ENCODE assay signal across 28 cellular contexts in the genomic region with DNA sequence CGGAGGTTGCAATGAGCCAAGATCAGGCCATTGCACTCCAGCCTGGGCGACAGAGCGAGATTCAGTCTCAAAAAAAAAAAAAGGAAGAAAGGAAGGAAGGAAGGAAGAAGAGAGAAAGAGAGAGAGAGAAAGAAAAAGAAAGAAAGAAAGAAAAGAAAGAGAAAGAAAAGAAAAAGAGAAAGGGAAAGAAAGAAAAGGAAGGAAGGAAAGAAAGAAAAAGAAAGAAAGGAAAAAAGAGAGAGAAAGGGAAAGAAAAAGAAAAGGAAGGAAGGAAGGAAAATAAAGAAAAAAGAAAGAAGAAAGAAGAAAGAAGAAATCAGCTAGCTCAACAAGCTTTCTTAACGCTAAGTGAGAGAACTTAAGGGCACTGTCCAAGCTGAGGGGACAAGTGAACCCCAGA. TPM values are rescaled to one million over a fixed set of nuclear protein-coding genes. Genes with fewer than 3 reads are reported as not detected.
DNase-seq lines count a peak whose midpoint lies in the region; ATAC-seq, FAIRE-seq and TF ChIP-seq lines count a peak whose summit lies in the region.
"Had no signal": no experiment of that assay in that cellular context is flagged by ENCODE, and none has a peak within 500 bp of the region (broad histone marks: within the 10 kb centered on the region; RNA-seq: fewer than 3 reads in every experiment).

No MANE protein-coding gene starts in this region.

- peaks cover 5 to 51% of the 10 kb centered on the region in 2 experiments; a peak in 4 of 5 replicates for H3K27me3 ChIP-seq in HepG2 (ENCODE audit: control insufficient read depth in 1 of 2, insufficient read depth in 2 of 2, low read length in 2 of 2)
- no peaks in the 10 kb centered on the region for H3K27me3 ChIP-seq in right lobe of liver
- peaks cover 0 to 22% (median 12%) of the 10 kb centered on the region in 3 experiments for H3K27me3 ChIP-seq in neuronal stem cell (ENCODE audit: control insufficient read depth in 3 of 3, insufficient read depth in 3 of 3, low read depth in 1 of 3, low read length in 3 of 3)
- H3K27me3 ChIP-seq: BLaER1 treated with 17β-estradiol and CSF1 and Interleukin-3, amounts not matched to agents 10 nM and 100 nM had no signal

- no peaks in the 10 kb centered on the region for H3K9me3 ChIP-seq in HepG2 (ENCODE audit: low read length)
- H3K9me3 ChIP-seq in right lobe of liver, result no peaks in the 10 kb centered on the region
- peaks cover 0 to 3% of the 10 kb centered on the region in 2 donors for H3K9me3 ChIP-seq in neuronal stem cell (replicated peaks in 1 of 2; ENCODE audit: control insufficient read depth in 2 of 2, insufficient read depth in 1 of 2, low read depth in 1 of 2, low read length in 2 of 2)
- H3K9me3 ChIP-seq: BE2C; BLaER1 treated with 17β-estradiol and CSF1 and Interleukin-3, amounts not matched to agents 10 nM and 100 nM had no signal

- peaks cover 12% of the 10 kb centered on the region for H3K27me3 Mint-ChIP-seq in T-helper 1 cell treated with Interleukin-12 subunit alpha and Interleukin-12 subunit beta and Interleukin-4 antibody, amounts not matched to agents 30 μg/mL and 1 μg/mL, for 36 hours (ENCODE audit: low read depth)
- H3K27me3 Mint-ChIP-seq in WTC11 (ENCODE audit: low read depth), result peaks cover 18% of the 10 kb centered on the region

- no peaks in the 10 kb centered on the region for H3K79me1 ChIP-seq in neuronal stem cell (ENCODE audit: low read depth, low read length)

- H3K79me2 ChIP-seq in HepG2 (ENCODE audit: insufficient read depth, low read length), result no peaks in the 10 kb centered on the region

- no peaks in the 10 kb centered on the region for H3K9me3 Mint-ChIP-seq in T-helper 1 cell treated with Interleukin-12 subunit alpha and Interleukin-12 subunit beta and Interleukin-4 antibody, amounts not matched to agents 30 μg/mL and 1 μg/mL, for 36 hours
- no peaks in the 10 kb centered on the region for H3K9me3 Mint-ChIP-seq in WTC11
- H3K9me3 Mint-ChIP-seq: CD4-positive, alpha-beta T cell; GM23338; HFFc6 had no signal

- H3K9ac ChIP-seq in HepG2 (ENCODE audit: insufficient read depth, low read depth, low read length), result no peak overlapping the region
- H3K9ac ChIP-seq in neuronal stem cell (ENCODE audit: low read depth, low read length, poor library complexity), result no peak overlapping the region
- H3K9ac ChIP-seq: BLaER1 treated with 17β-estradiol and CSF1 and Interleukin-3, amounts not matched to agents 10 nM and 100 nM had no signal

- DNase-seq in T-helper 1 cell, result no peak
- no peak for DNase-seq in HepG2 (ENCODE audit: low spot score)
- no peak for DNase-seq in right lobe of liver
- no peak for DNase-seq in WTC11 (ENCODE audit: low spot score)
- no peak for DNase-seq in neuronal stem cell (ENCODE audit: low spot score)
- no peak for DNase-seq in NCI-H1105 (lab: John Stamatoyannopoulos, UW)
- DNase-seq: BE2C; CD4-positive, alpha-beta T cell; CD8-positive, alpha-beta memory T cell; DMS 273 treated with DMSO at 0.1 percent for 48 hours; DMS79; EL; GDM1; H9; HFFc6 had no signal

- TF ChIP-seq POLR2A in HepG2 (IDR thresholded peaks at IDR 0.05; ENCODE audit: insufficient read depth in 1 of 2, low read depth in 2 of 2, low read length in 2 of 2), result no peak
- TF ChIP-seq POLR2A in right lobe of liver (IDR thresholded peaks at IDR 0.05), result no peak

- no peak overlapping the region for H3K18ac ChIP-seq in neuronal stem cell (ENCODE audit: low read length)

- CTCF ChIA-PET in HepG2 (lab: Yijun Ruan, JAX; ENCODE audit: low intra/inter-chr PET ratio, low total read pairs) (interaction anchor here (1.7 kb wide), 1 partner anchor 121 kb away, joined by 3 read pairs; no protein-coding TSS in a partner anchor), WTC11 (lab: Charles Lee) (interaction anchor here (0.6 to 2.9 kb wide), 6 partner anchors 9 to 455 kb away, joined by 3 to 8 read pairs (median 4); partner anchors contain the start of gene RBPJL)

- H3K4ac ChIP-seq in neuronal stem cell (ENCODE audit: low read length), result no peak overlapping the region

- POLR2A ChIA-PET in HepG2 (lab: Yijun Ruan, JAX) (no interaction called here), WTC11 (lab: Charles Lee) (no interaction called here)

- no TSS peak for BruUV-seq in HepG2 (replicated peaks; lab: Mats Ljungman, UMichigan)

- ATAC-seq in HepG2, result no peak
- no peak for ATAC-seq in right lobe of liver
- ATAC-seq in WTC11, result no peak
- ATAC-seq in GM21619 (IDR thresholded peaks at IDR 0.05; ENCODE audit: unreplicated experiment), result no peak
- ATAC-seq: GM12878, GM23338, HCT116 had no signal

- H3K23ac ChIP-seq in neuronal stem cell (ENCODE audit: low read depth, low read length, poor library complexity), result peak overlapping the region; percentile 65

- intact Hi-C loops in HepG2 (cut with micrococcal nuclease; ENCODE audit: unreplicated experiment), result no loop called here
- intact Hi-C loops in right lobe of liver (cut with DNase I), result loop anchor here (5.0 to 10.0 kb wide), 3 partner anchors 122 to 459 kb away; no protein-coding TSS in a partner anchor

- in situ Hi-C loops in HepG2 (cut with HindIII; ENCODE audit: extremely low pct_ligation_motif_present, low pct_unique_long_range_greater_than_20kb), result loop anchor here (5.0 kb wide), 1 partner anchor 457 kb away; no protein-coding TSS in a partner anchor

- H2AFZ ChIP-seq in HepG2 (ENCODE audit: low read length) (no peak overlapping the region), neuronal stem cell (ENCODE audit: low read length) (no peak overlapping the region)
- H2AFZ ChIP-seq: GM23338 had no signal

- H3K36me3 ChIP-seq in HepG2 (replicated peaks in 1 of 2; ENCODE audit: control insufficient read depth in 1 of 2, insufficient read depth in 2 of 2, low read length in 2 of 2) (no peaks in the 10 kb centered on the region), right lobe of liver (no peaks in the 10 kb centered on the region), neuronal stem cell (replicated peaks in 1 of 2; ENCODE audit: control insufficient read depth in 2 of 2, insufficient read depth in 2 of 2, low read length in 2 of 2) (no peaks in the 10 kb centered on the region)
- H3K36me3 ChIP-seq: BE2C; BLaER1 treated with 17β-estradiol and CSF1 and Interleukin-3, amounts not matched to agents 10 nM and 100 nM had no signal

- H3K14ac ChIP-seq in neuronal stem cell (ENCODE audit: low read length), result no peak overlapping the region

- FAIRE-seq in HepG2 (lab: Jason Lieb, UNC), result no peak
- FAIRE-seq: A204.1, D721Med, GM12878, GM19239 had no signal

- WGBS in HepG2 (ENCODE audit: low lambda C conversion rate), result 56% methylated on average over 4 of the region's 4 CpGs
- WGBS in right lobe of liver (ENCODE audit: insufficient coverage, low coverage, low lambda C conversion rate, missing lambda C conversion rate), result 92% methylated on average over 3 of the region's 4 CpGs
- WGBS in neuronal stem cell (ENCODE audit: extremely low coverage in 2 of 2, insufficient read length in 2 of 2, insufficient replicate concordance in 1 of 2), 2 donors, result no CpG with 5 or more reads among the region's 4 CpGs

- H4K20me1 ChIP-seq in HepG2 (ENCODE audit: insufficient read depth, low read length), result no peaks in the 10 kb centered on the region
- H4K20me1 ChIP-seq: BLaER1 treated with 17β-estradiol and CSF1 and Interleukin-3, amounts not matched to agents 10 nM and 100 nM had no signal

- H2BK5ac ChIP-seq in neuronal stem cell (ENCODE audit: low read length), result no peak overlapping the region

- no peak overlapping the region for H4K8ac ChIP-seq in neuronal stem cell (ENCODE audit: low read depth, low read length)

- H3K4me3 ChIP-seq in HepG2 (replicated peaks in 1 of 3; ENCODE audit: insufficient read depth in 1 of 3, low read depth in 2 of 3, low read length in 3 of 3) (no peak overlapping the region), right lobe of liver (no peak overlapping the region), neuronal stem cell (ENCODE audit: low read length in 2 of 2) (no peak overlapping the region)
- H3K4me3 ChIP-seq: BLaER1 treated with 17β-estradiol and CSF1 and Interleukin-3, amounts not matched to agents 10 nM and 100 nM; GM12878; GM23338 had no signal

- TF ChIP-seq EP300 in HepG2 (IDR thresholded peaks at IDR 0.05; ENCODE audit: low read depth in 2 of 2, low read length in 2 of 2) (no peak), HepG2 (CRISPR knock-in tag; IDR thresholded peaks at IDR 0.05; ENCODE audit: borderline replicate concordance) (no peak)

- no peak overlapping the region for H2BK15ac ChIP-seq in neuronal stem cell (ENCODE audit: low read length)

- no peak overlapping the region for H2AK5ac ChIP-seq in neuronal stem cell (ENCODE audit: low read depth, low read length)

- H2BK120ac ChIP-seq in neuronal stem cell (ENCODE audit: low read depth, low read length), result no peak overlapping the region

- no peak for TF ChIP-seq RAD21 in HepG2 (CRISPR knock-in tag; IDR thresholded peaks at IDR 0.05)

- peaks cover 45% of the 10 kb centered on the region for H3K4me1 Mint-ChIP-seq in T-helper 1 cell treated with Interleukin-12 subunit alpha and Interleukin-12 subunit beta and Interleukin-4 antibody, amounts not matched to agents 30 μg/mL and 1 μg/mL, for 36 hours (ENCODE audit: low read depth)
- H3K4me1 Mint-ChIP-seq in WTC11, result peaks cover 8% of the 10 kb centered on the region

- H3K27ac ChIP-seq in HepG2 (ENCODE audit: extremely low read length, insufficient read depth, low read length) (no peak overlapping the region), right lobe of liver (no peak overlapping the region), neuronal stem cell (replicated peaks; ENCODE audit: low read length) (no peak overlapping the region)
- H3K27ac ChIP-seq: 22Rv1; BLaER1 treated with 17β-estradiol and CSF1 and Interleukin-3, amounts not matched to agents 10 nM and 100 nM had no signal

- TF ChIP-seq CTCF in HepG2 (CRISPR knock-in tag; IDR thresholded peaks at IDR 0.05) (no peak), right lobe of liver (IDR thresholded peaks at IDR 0.05) (no peak), WTC11 (IDR thresholded peaks at IDR 0.05) (no peak)

- no peak overlapping the region for H2BK12ac ChIP-seq in neuronal stem cell (ENCODE audit: low read length)

- peak overlapping the region; percentile 67 for H3K27ac Mint-ChIP-seq in T-helper 1 cell treated with Interleukin-12 subunit alpha and Interleukin-12 subunit beta and Interleukin-4 antibody, amounts not matched to agents 30 μg/mL and 1 μg/mL, for 36 hours
- no peak overlapping the region for H3K27ac Mint-ChIP-seq in WTC11
- H3K27ac Mint-ChIP-seq: CD14-positive monocyte; CD4-positive, alpha-beta T cell; CD8-positive, alpha-beta memory T cell; GM23338; H9; HFFc6 had no signal

- peaks cover 7% of the 10 kb centered on the region for H3K36me3 Mint-ChIP-seq in T-helper 1 cell treated with Interleukin-12 subunit alpha and Interleukin-12 subunit beta and Interleukin-4 antibody, amounts not matched to agents 30 μg/mL and 1 μg/mL, for 36 hours (ENCODE audit: low read depth)
- no peaks in the 10 kb centered on the region for H3K36me3 Mint-ChIP-seq in WTC11
- H3K36me3 Mint-ChIP-seq: CD14-positive monocyte; CD8-positive, alpha-beta memory T cell had no signal

- H3K4me1 ChIP-seq in HepG2 (ENCODE audit: insufficient read depth, low read length) (peaks cover 7% of the 10 kb centered on the region), right lobe of liver (peaks cover 0 to 3% (median 0%) of the 10 kb centered on the region in 4 donors), neuronal stem cell (ENCODE audit: control insufficient read depth in 2 of 2, insufficient read depth in 1 of 2, low read depth in 1 of 2, low read length in 2 of 2) (peaks cover 0 to 5% of the 10 kb centered on the region in 2 donors)
- H3K4me1 ChIP-seq: BE2C had no signal

- H3K4me2 ChIP-seq in HepG2 (ENCODE audit: low read depth, low read length) (no peak overlapping the region), neuronal stem cell (ENCODE audit: insufficient read depth, low read length, poor library complexity, severe bottlenecking) (no peak overlapping the region)
- H3K4me2 ChIP-seq: BLaER1 treated with 17β-estradiol and CSF1 and Interleukin-3, amounts not matched to agents 10 nM and 100 nM; GM23338 had no signal

- H3K4me3 Mint-ChIP-seq in T-helper 1 cell treated with Interleukin-12 subunit alpha and Interleukin-12 subunit beta and Interleukin-4 antibody, amounts not matched to agents 30 μg/mL and 1 μg/mL, for 36 hours, result peak overlapping the region; percentile 70
- no peak overlapping the region for H3K4me3 Mint-ChIP-seq in WTC11
- H3K4me3 Mint-ChIP-seq: CD4-positive, alpha-beta T cell; CD8-positive, alpha-beta memory T cell; GM23338; H9; HFFc6 had no signal

- H4K91ac ChIP-seq in neuronal stem cell (ENCODE audit: low read depth, low read length, poor library complexity), result no peak overlapping the region

RNA-seq across cellular contexts. Expression of gene MATN4, which starts 7.6 kb away (rescaled TPM):
- not detected in 2 replicates for total RNA-seq in HepG2 (2016; rRNA removed; fragmentation: Illumina TruSeq; extraction: Trizol)
- not detected in 2 replicates for total RNA-seq in HepG2 (2016; cell fraction: cytosol; rRNA removed; fragmentation: Illumina TruSeq; extraction: Trizol; ENCODE audit: low read depth)
- total RNA-seq in HepG2 (2016; cell fraction: insoluble cytoplasmic fraction; rRNA removed; fragmentation: Illumina TruSeq; extraction: Trizol), result not detected in 2 replicates
- not detected in 2 replicates for total RNA-seq in HepG2 (2016; cell fraction: membrane; rRNA removed; fragmentation: Illumina TruSeq; extraction: Trizol)
- total RNA-seq in HepG2 (2016; cell fraction: nucleus; rRNA removed; fragmentation: Illumina TruSeq; extraction: Trizol), result not detected in 2 replicates
- 0.04 TPM in 1 of 2 replicates, not detected in the other for polyA plus RNA-seq in HepG2 (2011; rRNA removed)
- polyA plus RNA-seq in HepG2 (2011; cell fraction: cytosol; rRNA removed), result not detected in 2 replicates
- 0.11 TPM in 1 of 2 replicates, not detected in the other for polyA plus RNA-seq in HepG2 (2011; cell fraction: nucleus; rRNA removed)
- polyA plus RNA-seq in HepG2 (2012), result not detected in 2 replicates
- polyA plus RNA-seq in HepG2 (2016; cell fraction: cytosol; fragmentation: Illumina TruSeq; extraction: Trizol; ENCODE audit: low read depth), result not detected in 2 replicates
- not detected in 2 replicates for polyA plus RNA-seq in HepG2 (2016; cell fraction: insoluble cytoplasmic fraction; fragmentation: Illumina TruSeq; extraction: Trizol; ENCODE audit: low read depth)
- not detected in 2 replicates for polyA plus RNA-seq in HepG2 (2016; cell fraction: membrane; fragmentation: Illumina TruSeq; extraction: Trizol; ENCODE audit: low read depth)
- polyA plus RNA-seq in HepG2 (2016; cell fraction: nucleus; fragmentation: Illumina TruSeq; extraction: Trizol; ENCODE audit: insufficient read depth, low read depth), result not detected in 2 replicates
- not detected in 2 replicates for polyA minus RNA-seq in HepG2 (2011; rRNA and poly(A)+ RNA removed; ENCODE audit: low replicate concordance)
- not detected in 2 replicates for polyA minus RNA-seq in HepG2 (2011; cell fraction: cytosol; rRNA and poly(A)+ RNA removed)
- not detected in 2 replicates for polyA minus RNA-seq in HepG2 (2011; cell fraction: nucleus; rRNA and poly(A)+ RNA removed)
- total RNA-seq in right lobe of liver, result not detected
- total RNA-seq in WTC11 (2021), result 1.9 to 2.5 TPM (median 2.2 TPM) in 3 replicates
- 0.11 TPM for polyA plus RNA-seq in neuronal stem cell (2013, experiment 1 of 2)
- 0.18 TPM for polyA plus RNA-seq in neuronal stem cell (2013, experiment 2 of 2)
- total RNA-seq: CD4-positive, alpha-beta T cell; GM12878; H4; HFFc6 had no signal
- polyA plus RNA-seq: AG04450; CD14-positive monocyte; CD8-positive, alpha-beta memory T cell had no signal

RNA-seq across cellular contexts. Expression of gene RBPJL, which starts 9.0 kb away (rescaled TPM):
- total RNA-seq in HepG2 (2016; rRNA removed; fragmentation: Illumina TruSeq; extraction: Trizol) (not detected in 2 replicates), right lobe of liver (not detected), WTC11 (2021) (0.78 to 0.85 TPM (median 0.80 TPM) in 3 replicates)
- not detected in 2 replicates for total RNA-seq in HepG2 (2016; cell fraction: cytosol; rRNA removed; fragmentation: Illumina TruSeq; extraction: Trizol; ENCODE audit: low read depth)
- not detected in 2 replicates for total RNA-seq in HepG2 (2016; cell fraction: insoluble cytoplasmic fraction; rRNA removed; fragmentation: Illumina TruSeq; extraction: Trizol)
- total RNA-seq in HepG2 (2016; cell fraction: membrane; rRNA removed; fragmentation: Illumina TruSeq; extraction: Trizol), result not detected in 2 replicates
- not detected in 2 replicates for total RNA-seq in HepG2 (2016; cell fraction: nucleus; rRNA removed; fragmentation: Illumina TruSeq; extraction: Trizol)
- polyA plus RNA-seq in HepG2 (2011; rRNA removed), result not detected in 2 replicates
- not detected in 2 replicates for polyA plus RNA-seq in HepG2 (2011; cell fraction: cytosol; rRNA removed)
- not detected in 2 replicates for polyA plus RNA-seq in HepG2 (2011; cell fraction: nucleus; rRNA removed)
- not detected in 2 replicates for polyA plus RNA-seq in HepG2 (2012)
- polyA plus RNA-seq in HepG2 (2016; cell fraction: cytosol; fragmentation: Illumina TruSeq; extraction: Trizol; ENCODE audit: low read depth), result not detected in 2 replicates
- polyA plus RNA-seq in HepG2 (2016; cell fraction: insoluble cytoplasmic fraction; fragmentation: Illumina TruSeq; extraction: Trizol; ENCODE audit: low read depth), result not detected in 2 replicates
- polyA plus RNA-seq in HepG2 (2016; cell fraction: membrane; fragmentation: Illumina TruSeq; extraction: Trizol; ENCODE audit: low read depth), result not detected in 2 replicates
- not detected in 2 replicates for polyA plus RNA-seq in HepG2 (2016; cell fraction: nucleus; fragmentation: Illumina TruSeq; extraction: Trizol; ENCODE audit: insufficient read depth, low read depth)
- polyA minus RNA-seq in HepG2 (2011; rRNA and poly(A)+ RNA removed; ENCODE audit: low replicate concordance), result not detected in 2 replicates
- not detected in 2 replicates for polyA minus RNA-seq in HepG2 (2011; cell fraction: cytosol; rRNA and poly(A)+ RNA removed)
- not detected in 2 replicates for polyA minus RNA-seq in HepG2 (2011; cell fraction: nucleus; rRNA and poly(A)+ RNA removed)
- polyA plus RNA-seq in neuronal stem cell (2013, experiment 1 of 2), result not detected
- polyA plus RNA-seq in neuronal stem cell (2013, experiment 2 of 2), result 0.04 TPM
- total RNA-seq: CD4-positive, alpha-beta T cell; CD8-positive, alpha-beta memory T cell; H4; HFFc6 had no signal
- polyA plus RNA-seq: AG04450; CD14-positive monocyte; CD8-positive, alpha-beta memory T cell; GM12878 had no signal

RNA-seq across cellular contexts. Expression of gene SDC4, which starts 32.6 kb away (rescaled TPM):
- total RNA-seq in HepG2 (2016; rRNA removed; fragmentation: Illumina TruSeq; extraction: Trizol) (36.0 and 65.1 TPM in 2 replicates), right lobe of liver (100 to 1,000 TPM in 4 of 6 experiments, 10 to 100 TPM in 2; 84.3 to 373 (median 116) TPM), WTC11 (2021) (64.0 to 69.6 TPM (median 69.5 TPM) in 3 replicates)
- 6.2 and 6.3 TPM in 2 replicates for total RNA-seq in HepG2 (2016; cell fraction: cytosol; rRNA removed; fragmentation: Illumina TruSeq; extraction: Trizol; ENCODE audit: low read depth)
- total RNA-seq in HepG2 (2016; cell fraction: insoluble cytoplasmic fraction; rRNA removed; fragmentation: Illumina TruSeq; extraction: Trizol), result 34.4 and 64.3 TPM in 2 replicates
- 21.2 and 23.6 TPM in 2 replicates for total RNA-seq in HepG2 (2016; cell fraction: membrane; rRNA removed; fragmentation: Illumina TruSeq; extraction: Trizol)
- total RNA-seq in HepG2 (2016; cell fraction: nucleus; rRNA removed; fragmentation: Illumina TruSeq; extraction: Trizol), result 61.5 and 66.3 TPM in 2 replicates
- polyA plus RNA-seq in HepG2 (2011; rRNA removed), result 49.0 and 67.2 TPM in 2 replicates
- polyA plus RNA-seq in HepG2 (2011; cell fraction: cytosol; rRNA removed), result 51.5 and 81.1 TPM in 2 replicates
- polyA plus RNA-seq in HepG2 (2011; cell fraction: nucleus; rRNA removed), result 16.0 and 26.7 TPM in 2 replicates
- 44.1 and 51.7 TPM in 2 replicates for polyA plus RNA-seq in HepG2 (2012)
- polyA plus RNA-seq in HepG2 (2016; cell fraction: cytosol; fragmentation: Illumina TruSeq; extraction: Trizol; ENCODE audit: low read depth), result 5.0 TPM in 2 replicates
- polyA plus RNA-seq in HepG2 (2016; cell fraction: insoluble cytoplasmic fraction; fragmentation: Illumina TruSeq; extraction: Trizol; ENCODE audit: low read depth), result 33.1 and 34.5 TPM in 2 replicates
- 13.3 and 15.5 TPM in 2 replicates for polyA plus RNA-seq in HepG2 (2016; cell fraction: membrane; fragmentation: Illumina TruSeq; extraction: Trizol; ENCODE audit: low read depth)
- polyA plus RNA-seq in HepG2 (2016; cell fraction: nucleus; fragmentation: Illumina TruSeq; extraction: Trizol; ENCODE audit: insufficient read depth, low read depth), result 86.0 and 86.3 TPM in 2 replicates
- polyA minus RNA-seq in HepG2 (2011; rRNA and poly(A)+ RNA removed; ENCODE audit: low replicate concordance), result 33.3 and 94.7 TPM in 2 replicates
- 68.1 and 88.6 TPM in 2 replicates for polyA minus RNA-seq in HepG2 (2011; cell fraction: cytosol; rRNA and poly(A)+ RNA removed)
- polyA minus RNA-seq in HepG2 (2011; cell fraction: nucleus; rRNA and poly(A)+ RNA removed), result 15.1 and 31.3 TPM in 2 replicates
- polyA plus RNA-seq in neuronal stem cell (2013, experiment 1 of 2), result 13.8 TPM
- polyA plus RNA-seq in neuronal stem cell (2013, experiment 2 of 2), result 15.1 TPM

RNA-seq across cellular contexts. Expression of gene SYS1, which starts 47.3 kb away (rescaled TPM):
- total RNA-seq in HepG2 (2016; rRNA removed; fragmentation: Illumina TruSeq; extraction: Trizol) (22.0 and 38.3 TPM in 2 replicates), right lobe of liver (10 to 100 TPM; 16.6 to 26.2 (median 20.8) TPM), WTC11 (2021) (15.4 to 20.1 TPM (median 16.4 TPM) in 3 replicates)
- 17.7 and 19.7 TPM in 2 replicates for total RNA-seq in HepG2 (2016; cell fraction: cytosol; rRNA removed; fragmentation: Illumina TruSeq; extraction: Trizol; ENCODE audit: low read depth)
- 22.2 and 38.4 TPM in 2 replicates for total RNA-seq in HepG2 (2016; cell fraction: insoluble cytoplasmic fraction; rRNA removed; fragmentation: Illumina TruSeq; extraction: Trizol)
- total RNA-seq in HepG2 (2016; cell fraction: membrane; rRNA removed; fragmentation: Illumina TruSeq; extraction: Trizol), result 35.6 and 38.6 TPM in 2 replicates
- total RNA-seq in HepG2 (2016; cell fraction: nucleus; rRNA removed; fragmentation: Illumina TruSeq; extraction: Trizol), result 39.9 and 40.9 TPM in 2 replicates
- polyA plus RNA-seq in HepG2 (2011; rRNA removed), result 65.6 and 75.9 TPM in 2 replicates
- 66.7 and 88.3 TPM in 2 replicates for polyA plus RNA-seq in HepG2 (2011; cell fraction: cytosol; rRNA removed)
- polyA plus RNA-seq in HepG2 (2011; cell fraction: nucleus; rRNA removed), result 46.0 and 49.6 TPM in 2 replicates
- polyA plus RNA-seq in HepG2 (2012), result 22.5 and 24.8 TPM in 2 replicates
- polyA plus RNA-seq in HepG2 (2016; cell fraction: cytosol; fragmentation: Illumina TruSeq; extraction: Trizol; ENCODE audit: low read depth), result 16.5 and 19.7 TPM in 2 replicates
- polyA plus RNA-seq in HepG2 (2016; cell fraction: insoluble cytoplasmic fraction; fragmentation: Illumina TruSeq; extraction: Trizol; ENCODE audit: low read depth), result 24.3 and 27.0 TPM in 2 replicates
- polyA plus RNA-seq in HepG2 (2016; cell fraction: membrane; fragmentation: Illumina TruSeq; extraction: Trizol; ENCODE audit: low read depth), result 29.1 and 31.7 TPM in 2 replicates
- 41.1 and 42.9 TPM in 2 replicates for polyA plus RNA-seq in HepG2 (2016; cell fraction: nucleus; fragmentation: Illumina TruSeq; extraction: Trizol; ENCODE audit: insufficient read depth, low read depth)
- polyA minus RNA-seq in HepG2 (2011; rRNA and poly(A)+ RNA removed; ENCODE audit: low replicate concordance), result 127 and 240 TPM in 2 replicates
- polyA minus RNA-seq in HepG2 (2011; cell fraction: cytosol; rRNA and poly(A)+ RNA removed), result 35.0 and 40.9 TPM in 2 replicates
- polyA minus RNA-seq in HepG2 (2011; cell fraction: nucleus; rRNA and poly(A)+ RNA removed), result 56.0 and 62.5 TPM in 2 replicates
- 16.8 TPM for polyA plus RNA-seq in neuronal stem cell (2013, experiment 1 of 2)
- polyA plus RNA-seq in neuronal stem cell (2013, experiment 2 of 2), result 16.4 TPM
